In genomic region chr1:203761958-203762357, GRCh38 we compare ENCODE assay signal across 2 cellular contexts. TPM values are rescaled to one million over a fixed set of nuclear protein-coding genes. Genes with fewer than 3 reads are reported as not detected.
"Had no signal": no experiment of that assay in that cellular context is flagged by ENCODE, and none has a peak within 500 bp of the region (broad histone marks: within the 10 kb centered on the region; RNA-seq: fewer than 3 reads in every experiment).

No MANE protein-coding gene starts in this region.

RNA-seq across cellular contexts. Expression of gene LAX1, which starts 3.0 kb away (rescaled TPM):
- total RNA-seq: left ventricle myocardium inferior, skeletal muscle tissue had no signal
